ENCODE assay signal across 12 cellular contexts in genomic region chr12:22321620-22322019, GRCh38. TPM values are rescaled to one million over a fixed set of nuclear protein-coding genes. Genes with fewer than 3 reads are reported as not detected.
DNase-seq lines count a peak whose midpoint lies in the region; ATAC-seq lines count a peak whose summit lies in the region.
"Had no signal": no experiment of that assay in that cellular context is flagged by ENCODE, and none has a peak within 500 bp of the region (broad histone marks: within the 10 kb centered on the region; RNA-seq: fewer than 3 reads in every experiment).

No MANE protein-coding gene starts in this region.

- no peak for DNase-seq in activated T-cell treated with anti-CD3 and anti-CD28 coated beads, Interleukin-2, amount 50 U/mL, for 4 hours
- no peak for DNase-seq in activated T-cell treated with anti-CD3 and anti-CD28 coated beads for 4 hours
- peak; percentile 49 for DNase-seq in RPMI8226
- DNase-seq in effector CD4-positive, alpha-beta T cell: peak; percentile 18
- no peak for DNase-seq in stimulated activated naive B cell treated with anti-CD40 and anti-IgM and Interleukin-4, amounts not matched to agents 10 μg/mL and 1 μg/mL and 100 μg/mL, for 72 hours
- DNase-seq in SHP77 (lab: John Stamatoyannopoulos, UW): no peak
- no peak for DNase-seq in left colon
- DNase-seq: cortex of kidney, NCI-H524, pancreas had no signal

- H3K9me3 Mint-ChIP-seq in activated T-cell treated with anti-CD3 and anti-CD28 coated beads, Interleukin-2, amount 50 U/mL, for 4 hours: no peaks in the 10 kb centered on the region
- no peaks in the 10 kb centered on the region for H3K9me3 Mint-ChIP-seq in stimulated activated naive B cell treated with anti-CD40 and anti-IgM and Interleukin-4, amounts not matched to agents 10 μg/mL and 1 μg/mL and 100 μg/mL, for 72 hours

- H3K36me3 Mint-ChIP-seq in activated T-cell treated with anti-CD3 and anti-CD28 coated beads, Interleukin-2, amount 50 U/mL, for 4 hours (ENCODE audit: insufficient read depth): peaks cover 5% of the 10 kb centered on the region
- H3K36me3 Mint-ChIP-seq in stimulated activated naive B cell treated with anti-CD40 and anti-IgM and Interleukin-4, amounts not matched to agents 10 μg/mL and 1 μg/mL and 100 μg/mL, for 72 hours: no peaks in the 10 kb centered on the region

- H3K4me1 Mint-ChIP-seq in activated T-cell treated with anti-CD3 and anti-CD28 coated beads, Interleukin-2, amount 50 U/mL, for 4 hours (ENCODE audit: low read depth): peaks cover 27% of the 10 kb centered on the region
- peaks cover 0 to 11% of the 10 kb centered on the region in 2 donors for H3K4me1 Mint-ChIP-seq in stimulated activated naive B cell treated with anti-CD40 and anti-IgM and Interleukin-4, amounts not matched to agents 10 μg/mL and 1 μg/mL and 100 μg/mL, for 72 hours

- H3K27me3 Mint-ChIP-seq in activated T-cell treated with anti-CD3 and anti-CD28 coated beads, Interleukin-2, amount 50 U/mL, for 4 hours (ENCODE audit: low read depth): peaks cover 2% of the 10 kb centered on the region
- peaks cover 15 to 32% of the 10 kb centered on the region in 2 donors for H3K27me3 Mint-ChIP-seq in stimulated activated naive B cell treated with anti-CD40 and anti-IgM and Interleukin-4, amounts not matched to agents 10 μg/mL and 1 μg/mL and 100 μg/mL, for 72 hours

- peak; percentile 80 to 84 for ATAC-seq in activated T-cell treated with anti-CD3 and anti-CD28 coated beads, Interleukin-2, amount 50 U/mL, for 4 hours
- peak; percentile 50 to 55 for ATAC-seq in stimulated activated naive B cell treated with anti-CD40 and anti-IgM and Interleukin-4, amounts not matched to agents 10 μg/mL and 1 μg/mL and 100 μg/mL, for 72 hours (replicated peaks)
- ATAC-seq in GM21576 (IDR thresholded peaks at IDR 0.05; ENCODE audit: unreplicated experiment) (no peak), left colon (no peak)
- ATAC-seq: HCT116 had no signal

- H3K4me3 Mint-ChIP-seq in activated T-cell treated with anti-CD3 and anti-CD28 coated beads, Interleukin-2, amount 50 U/mL, for 4 hours: no peak overlapping the region
- H3K4me3 Mint-ChIP-seq in stimulated activated naive B cell treated with anti-CD40 and anti-IgM and Interleukin-4, amounts not matched to agents 10 μg/mL and 1 μg/mL and 100 μg/mL, for 72 hours: no peak overlapping the region

- intact Hi-C loops in left colon (cut with DNase I, micrococcal nuclease): no loop called here

- H3K27ac Mint-ChIP-seq in stimulated activated naive B cell treated with anti-CD40 and anti-IgM and Interleukin-4, amounts not matched to agents 10 μg/mL and 1 μg/mL and 100 μg/mL, for 72 hours: no peak overlapping the region

RNA-seq across cellular contexts. Expression of gene ST8SIA1, which starts 12.9 kb away (rescaled TPM):
- total RNA-seq in activated T-cell treated with anti-CD3 and anti-CD28 coated beads, Interleukin-2, amount 50 U/mL, for 4 hours: 1 to 10 TPM; 1.5 to 4.0 (median 1.6) TPM
- 1 to 10 TPM; 1.0 to 4.9 TPM for total RNA-seq in left colon

Comparison
In these comparisons a context has a peak if more than half of its experiments do, and no peak if none do; other contexts are left out.
1. ATAC-seq: peak in activated T-cell treated with anti-CD3 and anti-CD28 coated beads, Interleukin-2, amount 50 U/mL, for 4 hours (2 of 2) and stimulated activated naive B cell treated with anti-CD40 and anti-IgM and Interleukin-4, amounts not matched to agents 10 μg/mL and 1 μg/mL and 100 μg/mL, for 72 hours (2 of 2); none in GM21576 (single experiment) and left colon (single experiment).
2. DNase-seq: peak in RPMI8226 (single experiment) and effector CD4-positive, alpha-beta T cell (single experiment); none in activated T-cell treated with anti-CD3 and anti-CD28 coated beads, Interleukin-2, amount 50 U/mL, for 4 hours (single experiment), activated T-cell treated with anti-CD3 and anti-CD28 coated beads for 4 hours (single experiment), stimulated activated naive B cell treated with anti-CD40 and anti-IgM and Interleukin-4, amounts not matched to agents 10 μg/mL and 1 μg/mL and 100 μg/mL, for 72 hours (single experiment), SHP77 (0 of 2) and left colon (0 of 2).